14 cellular contexts compared by ENCODE assay signal in the genomic region with DNA sequence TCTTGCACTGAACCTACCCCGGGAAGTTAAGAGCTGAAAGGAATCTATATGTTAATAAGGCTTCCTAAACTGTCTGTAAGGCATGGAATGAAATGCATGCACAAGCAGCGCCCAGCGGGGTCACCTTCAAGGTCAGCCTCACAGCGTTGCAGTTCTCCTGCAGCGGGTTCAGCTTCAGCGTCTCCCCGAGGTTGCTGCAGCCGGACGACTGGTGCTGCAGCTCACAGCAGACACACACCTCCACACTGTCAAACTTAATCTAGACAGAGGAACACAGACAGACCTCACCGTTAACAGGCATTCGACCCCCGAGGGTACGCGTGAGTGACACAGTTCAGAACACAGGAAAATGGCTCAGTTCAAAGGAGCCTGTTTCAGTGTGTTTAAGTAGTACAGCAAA.
"Had no signal": no experiment of that assay in that cellular context is flagged by ENCODE, and none has a peak within 500 bp of the region (broad histone marks: within the 10 kb centered on the region; RNA-seq: fewer than 3 reads in every experiment).

No MANE protein-coding gene starts in this region.

- DNase-seq: activated CD4-positive, alpha-beta T cell treated with anti-CD3 and anti-CD28 coated beads, Interleukin-2, amount 50 U/mL, for 1 hour; activated naive CD4-positive, alpha-beta T cell treated with anti-CD3 and anti-CD28 coated beads, Interleukin-2, amount 50 U/mL, for 16 hours; activated T-cell treated with anti-CD3 and anti-CD28 coated beads, Interleukin-2, amount 50 U/mL, for 1 hour; esophagus squamous epithelium; foreskin fibroblast; left cardiac atrium; mucosa of descending colon; naive thymus-derived CD8-positive, alpha-beta T cell; stimulated activated CD4-positive, alpha-beta T cell treated with anti-CD3 and anti-CD28 coated beads, Interleukin-4, amount 100 ng/mL, for 24 hours; stimulated activated naive CD8-positive, alpha-beta T cell treated with anti-CD3 and anti-CD28 coated beads, Interleukin-15, amount 100 ng/mL, for 72 hours; T-helper 2 cell had no signal

- ATAC-seq: left cardiac atrium; mucosa of descending colon; naive thymus-derived CD8-positive, alpha-beta T cell; stimulated activated naive CD8-positive, alpha-beta T cell treated with anti-CD3 and anti-CD28 coated beads, Interleukin-15, amount 100 ng/mL, for 72 hours had no signal

- H3K27ac Mint-ChIP-seq: naive thymus-derived CD8-positive, alpha-beta T cell had no signal

- H3K4me3 Mint-ChIP-seq: central memory CD8-positive, alpha-beta T cell; naive thymus-derived CD8-positive, alpha-beta T cell; stimulated activated naive CD8-positive, alpha-beta T cell treated with anti-CD3 and anti-CD28 coated beads, Interleukin-15, amount 100 ng/mL, for 72 hours had no signal

- H3K4me1 ChIP-seq: esophagus squamous epithelium had no signal

- H3K36me3 Mint-ChIP-seq: naive thymus-derived CD8-positive, alpha-beta T cell had no signal

- H3K9me3 Mint-ChIP-seq: central memory CD8-positive, alpha-beta T cell; naive thymus-derived CD8-positive, alpha-beta T cell; stimulated activated naive CD8-positive, alpha-beta T cell treated with anti-CD3 and anti-CD28 coated beads, Interleukin-15, amount 100 ng/mL, for 72 hours had no signal

- H3K27ac ChIP-seq: esophagus squamous epithelium, thoracic aorta had no signal

- H3K4me3 ChIP-seq: esophagus squamous epithelium, lung, mucosa of descending colon, thoracic aorta had no signal

- H3K36me3 ChIP-seq: esophagus squamous epithelium, thoracic aorta had no signal

- H3K4me1 Mint-ChIP-seq: central memory CD8-positive, alpha-beta T cell; naive thymus-derived CD8-positive, alpha-beta T cell; stimulated activated naive CD8-positive, alpha-beta T cell treated with anti-CD3 and anti-CD28 coated beads, Interleukin-15, amount 100 ng/mL, for 72 hours had no signal

- H3K9me3 ChIP-seq: esophagus squamous epithelium, mucosa of descending colon, thoracic aorta had no signal
